In the genomic region with DNA sequence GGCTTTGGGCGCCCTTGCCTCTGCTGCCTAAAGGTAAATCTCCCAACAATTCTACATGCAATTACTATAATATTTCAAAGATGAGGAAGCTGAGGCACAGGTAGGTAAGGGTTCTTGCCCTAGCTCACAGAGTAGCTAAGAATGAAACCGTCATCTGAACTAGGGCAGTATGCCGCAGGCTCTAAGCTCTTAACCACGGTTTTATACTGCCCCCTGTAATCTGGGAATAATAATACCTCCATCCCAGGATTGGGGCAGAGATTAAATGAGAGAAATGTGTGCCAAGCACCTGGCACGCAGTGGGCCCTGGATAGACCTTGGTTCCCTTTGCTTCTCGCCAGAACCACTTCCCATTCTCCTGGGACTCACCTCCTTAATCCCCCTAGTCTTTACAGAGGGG, we compare ENCODE assay signal across 9 cellular contexts. TPM values are rescaled to one million over a fixed set of nuclear protein-coding genes. Genes with fewer than 3 reads are reported as not detected.
DNase-seq lines count a peak whose midpoint lies in the region; ATAC-seq and TF ChIP-seq lines count a peak whose summit lies in the region.
"Had no signal": no experiment of that assay in that cellular context is flagged by ENCODE, and none has a peak within 500 bp of the region (broad histone marks: within the 10 kb centered on the region; RNA-seq: fewer than 3 reads in every experiment).

No MANE protein-coding gene starts in this region.

- BruUV-seq in OCI-LY7 (replicated peaks; lab: Mats Ljungman, UMichigan): no TSS peak

- POLR2A ChIA-PET in OCI-LY7 (lab: Charles Lee): interaction anchor here (0.6 to 1.1 kb wide), 7 partner anchors 9 to 181 kb away, joined by 3 to 4 read pairs (median 4); no protein-coding TSS in a partner anchor

- H3K4me2 ChIP-seq in OCI-LY7 (ENCODE audit: low read length): peak overlapping the region; percentile 96

- no peaks in the 10 kb centered on the region for H4K20me1 ChIP-seq in OCI-LY7 (ENCODE audit: insufficient read depth, low read length)

- H3K9me2 ChIP-seq in OCI-LY7 (ENCODE audit: insufficient read depth, low read length): no peaks in the 10 kb centered on the region

- DNase-seq in heart left ventricle: no peak
- no peak for DNase-seq in Right ventricle myocardium inferior (ENCODE audit: missing footprints)
- DNase-seq in OCI-LY7 (ENCODE audit: low spot score): peak; percentile 75
- peak; percentile 40 for DNase-seq in fibroblast of villous mesenchyme (ENCODE audit: low read depth)
- DNase-seq in superior temporal gyrus (ENCODE audit: extremely low spot score): peak; percentile 72
- DNase-seq in suprapubic skin (ENCODE audit: low spot score in 2 of 2): no peak
- DNase-seq in omental fat pad (ENCODE audit: low spot score): no peak
- no peak for DNase-seq in NCI-H774 (lab: John Stamatoyannopoulos, UW)
- DNase-seq: left cardiac atrium had no signal

- H3K4me1 ChIP-seq in heart left ventricle (peaks cover 3 to 41% (median 27%) of the 10 kb centered on the region in 12 donors), OCI-LY7 (ENCODE audit: insufficient read depth, low read length, poor library complexity, severe bottlenecking) (peaks cover 50% of the 10 kb centered on the region), suprapubic skin (peaks cover 35% of the 10 kb centered on the region)

- ATAC-seq in heart left ventricle (peak in 2 of 4 donors; percentile 30 to 67), Right ventricle myocardium inferior (no peak), omental fat pad (ENCODE audit: low FRiP score) (no peak)

- intact Hi-C loops in heart left ventricle (cut with DNase I): loop anchor here in 8 of 10 donors (2.0 to 10.0 kb wide), 3 partner anchors 178 to 180 kb away; no protein-coding TSS in a partner anchor
- intact Hi-C loops in Right ventricle myocardium inferior (cut with DNase I): loop anchor here (5.0 kb wide), 1 partner anchor 180 kb away; no protein-coding TSS in a partner anchor
- intact Hi-C loops in OCI-LY7 (cut with micrococcal nuclease; ENCODE audit: unreplicated experiment): loop anchor here (1.0 to 10.0 kb wide), 2 partner anchors 179 to 232 kb away; no protein-coding TSS in a partner anchor

- no peak for TF ChIP-seq EP300 in suprapubic skin (IDR thresholded peaks at IDR 0.05)

- H3K79me2 ChIP-seq in OCI-LY7 (ENCODE audit: insufficient read depth, low read depth, low read length): no peaks in the 10 kb centered on the region; the same call in 1 of the 2 replicates

- H3K27ac ChIP-seq in heart left ventricle (no peak overlapping the region), OCI-LY7 (ENCODE audit: low read depth, low read length, poor library complexity, severe bottlenecking) (no peak overlapping the region), suprapubic skin (no peak overlapping the region)

- WGBS in heart left ventricle, 4 donors: 28 to 40% (median 35%) methylated on average over 6 of the region's 6 CpGs
- WGBS in suprapubic skin: 22% methylated on average over 5 of the region's 6 CpGs

- H3K27me3 ChIP-seq in heart left ventricle: peaks cover 3 to 63% (median 33%) of the 10 kb centered on the region in 9 donors
- peaks cover 75% of the 10 kb centered on the region for H3K27me3 ChIP-seq in suprapubic skin

- H3K36me3 ChIP-seq in heart left ventricle (no peaks in the 10 kb centered on the region), OCI-LY7 (ENCODE audit: insufficient read depth, low read length) (peaks cover 7% of the 10 kb centered on the region; the same call in 1 of the 2 replicates), suprapubic skin (no peaks in the 10 kb centered on the region)

- no peaks in the 10 kb centered on the region for H3K9me3 ChIP-seq in heart left ventricle
- H3K9me3 ChIP-seq in OCI-LY7 (ENCODE audit: low read length): no peaks in the 10 kb centered on the region
- no peaks in the 10 kb centered on the region for H3K9me3 ChIP-seq in suprapubic skin

- TF ChIP-seq POLR2A in heart left ventricle (IDR thresholded peaks at IDR 0.05): no peak
- TF ChIP-seq POLR2A in suprapubic skin (IDR thresholded peaks at IDR 0.05): no peak

- peak in 7 of 12 donors; percentile 14 to 48 (median 34) for TF ChIP-seq CTCF in heart left ventricle (IDR thresholded peaks at IDR 0.05)
- TF ChIP-seq CTCF in OCI-LY7 (conservative IDR thresholded peaks at IDR 0.05; ENCODE audit: low read length): peak; percentile 71
- TF ChIP-seq CTCF in fibroblast of villous mesenchyme (IDR thresholded peaks at IDR 0.05; ENCODE audit: insufficient read depth, low read depth, low read length): peak; percentile 38
- TF ChIP-seq CTCF in suprapubic skin (IDR thresholded peaks at IDR 0.05): no peak
- no peak for TF ChIP-seq CTCF in omental fat pad (IDR thresholded peaks at IDR 0.05)

- H3K4me3 ChIP-seq in heart left ventricle: no peak overlapping the region
- H3K4me3 ChIP-seq in OCI-LY7 (ENCODE audit: low read depth, low read length, poor library complexity, severe bottlenecking): no peak overlapping the region
- no peak overlapping the region for H3K4me3 ChIP-seq in fibroblast of villous mesenchyme (ENCODE audit: low read depth, low read length)
- no peak overlapping the region for H3K4me3 ChIP-seq in suprapubic skin

- H2AFZ ChIP-seq in OCI-LY7 (ENCODE audit: low read length): no peak overlapping the region

- CTCF ChIA-PET in OCI-LY7 (lab: Charles Lee; ENCODE audit: unreplicated experiment): interaction anchor here (0.8 to 1.8 kb wide), 3 partner anchors 173 to 181 kb away, joined by 4 to 13 read pairs (median 4); no protein-coding TSS in a partner anchor

RNA-seq across cellular contexts. Expression of a gene that starts 1.5 kb away (rescaled TPM):
- total RNA-seq in heart left ventricle: 1 to 10 TPM in 1 of 9 donors, under 1 TPM in 6, not detected in 2; 0.12 to 1.3 (median 0.19) TPM
- under 1 TPM; 0.03 to 0.19 TPM for polyA plus RNA-seq in heart left ventricle
- 0.11 TPM for total RNA-seq in Right ventricle myocardium inferior
- 16.5 and 19.8 TPM in 2 replicates for total RNA-seq in OCI-LY7 (2014; rRNA removed; shearing (Covaris generic))
- total RNA-seq in OCI-LY7 (2022): 17.8 and 23.7 TPM in 2 replicates
- total RNA-seq in fibroblast of villous mesenchyme: under 0.01 TPM in 1 of 2 replicates, not detected in the other
- total RNA-seq in suprapubic skin: not detected
- total RNA-seq in omental fat pad: under 1 TPM in 1 of 4 donors, not detected in 3; 0.06 TPM

RNA-seq across cellular contexts. Expression of a gene that starts 28.0 kb away (rescaled TPM):
- total RNA-seq in heart left ventricle (1 to 10 TPM; 5.4 to 9.7 (median 7.1) TPM), Right ventricle myocardium inferior (5.4 TPM), OCI-LY7 (2022) (29.8 and 32.4 TPM in 2 replicates), fibroblast of villous mesenchyme (24.6 and 30.3 TPM in 2 replicates), suprapubic skin (10 to 100 TPM in 2 of 4 donors, 1 to 10 TPM in 2; 9.1 to 19.0 (median 13.5) TPM), omental fat pad (10 to 100 TPM in 3 of 4 donors, 1 to 10 TPM in 1; 8.9 to 21.6 (median 12.2) TPM)
- polyA plus RNA-seq in heart left ventricle: 1 to 10 TPM; 2.4 to 5.2 TPM
- total RNA-seq in OCI-LY7 (2014; rRNA removed; shearing (Covaris generic)): 22.4 and 34.0 TPM in 2 replicates

Comparison
In these comparisons a context has a peak if more than half of its experiments do, and no peak if none do; other contexts are left out.
1. DNase-seq: peak in OCI-LY7 (single experiment), fibroblast of villous mesenchyme (single experiment) and superior temporal gyrus (single experiment); none in heart left ventricle (0 of 5), Right ventricle myocardium inferior (single experiment), suprapubic skin (0 of 2), omental fat pad (single experiment) and NCI-H774 (single experiment).
2. CTCF ChIP-seq: peak in heart left ventricle (7 of 12), OCI-LY7 (single experiment) and fibroblast of villous mesenchyme (single experiment); none in suprapubic skin (0 of 2) and omental fat pad (0 of 3).
3. RNA of a gene that starts 1.5 kb away (total RNA-seq): 16.5 to 23.7 TPM in OCI-LY7; 0.12 to 1.3 TPM in heart left ventricle, 0.11 TPM in Right ventricle myocardium inferior (single experiment), not detected in suprapubic skin, under 0.01 TPM in fibroblast of villous mesenchyme and 0.06 TPM in omental fat pad; every median in the first group is over 4 times any median in the second.